In genomic region chr1:4585705-4586104, GRCh38 we compare ENCODE assay signal across 20 cellular contexts.
DNase-seq lines count a peak whose midpoint lies in the region; ATAC-seq, FAIRE-seq and TF ChIP-seq lines count a peak whose summit lies in the region.
"Had no signal": no experiment of that assay in that cellular context is flagged by ENCODE, and none has a peak within 500 bp of the region (broad histone marks: within the 10 kb centered on the region; RNA-seq: fewer than 3 reads in every experiment).

No MANE protein-coding gene starts in this region.

- no peak overlapping the region for H3K27ac Mint-ChIP-seq in activated naive CD8-positive, alpha-beta T cell treated with anti-CD3 and anti-CD28 coated beads for 36 hours
- H3K27ac Mint-ChIP-seq: B cell; CD4-positive, alpha-beta memory T cell; GM23338 had no signal

- H3K4me3 ChIP-seq in coronary artery, result no peak overlapping the region
- H3K4me3 ChIP-seq in kidney (ENCODE audit: low read length in 2 of 2), result no peak overlapping the region
- H3K4me3 ChIP-seq: GM23338, HAP-1 had no signal

- no peaks in the 10 kb centered on the region for H3K9me3 ChIP-seq in kidney (ENCODE audit: control insufficient read depth in 1 of 2, low read length in 2 of 2)
- H3K9me3 ChIP-seq: HAP-1 had no signal

- no peak overlapping the region for H3K4me3 Mint-ChIP-seq in activated naive CD8-positive, alpha-beta T cell treated with anti-CD3 and anti-CD28 coated beads for 36 hours
- H3K4me3 Mint-ChIP-seq: B cell; CD4-positive, alpha-beta memory T cell; GM23338 had no signal

- no peak for FAIRE-seq in kidney (lab: Jason Lieb, UNC)
- FAIRE-seq: A204.1, GM12891, GM18507, H54 had no signal

- H3K9ac ChIP-seq in kidney (ENCODE audit: low read length in 2 of 2), result no peak overlapping the region

- peaks cover 7 to 8% of the 10 kb centered on the region in 2 donors for H3K4me1 ChIP-seq in kidney (ENCODE audit: control insufficient read depth in 1 of 2, insufficient read depth in 1 of 2, low read depth in 1 of 2, low read length in 2 of 2)
- H3K4me1 ChIP-seq: HAP-1 had no signal

- no peaks in the 10 kb centered on the region for H3K36me3 ChIP-seq in kidney (ENCODE audit: control insufficient read depth in 1 of 2, insufficient read depth in 2 of 2, low read length in 2 of 2)
- H3K36me3 ChIP-seq: HAP-1 had no signal

- H3K36me3 Mint-ChIP-seq in activated naive CD8-positive, alpha-beta T cell treated with anti-CD3 and anti-CD28 coated beads for 36 hours, result no peaks in the 10 kb centered on the region
- H3K36me3 Mint-ChIP-seq: CD4-positive, alpha-beta memory T cell had no signal

- H3K9me3 Mint-ChIP-seq in activated naive CD8-positive, alpha-beta T cell treated with anti-CD3 and anti-CD28 coated beads for 36 hours, result no peaks in the 10 kb centered on the region

- TF ChIP-seq CTCF in coronary artery (IDR thresholded peaks at IDR 0.05), result no peak
- no peak for TF ChIP-seq CTCF in kidney (IDR thresholded peaks at IDR 0.05; ENCODE audit: borderline replicate concordance, extremely low read depth, insufficient read depth)

- H3K27ac ChIP-seq in coronary artery (no peak overlapping the region), kidney (ENCODE audit: low read depth in 2 of 2, low read length in 2 of 2) (no peak overlapping the region)
- H3K27ac ChIP-seq: 22Rv1 had no signal

- intact Hi-C loops in cardiac septum (cut with DNase I), result no loop called here
- intact Hi-C loops in left ventricle myocardium superior (cut with micrococcal nuclease), result no loop called here
- intact Hi-C loops in kidney (cut with DNase I), result no loop called here
- intact Hi-C loops in sciatic nerve (cut with DNase I), result no loop called here

- peak; percentile 62 for DNase-seq in cardiac septum (ENCODE audit: low spot score)
- DNase-seq in left ventricle myocardium superior, result no peak
- DNase-seq in coronary artery (ENCODE audit: low spot score), result peak; percentile 35
- DNase-seq in kidney, result peak; percentile 50
- DNase-seq in sciatic nerve (ENCODE audit: low spot score), result peak; percentile 25
- no peak for DNase-seq in activated CD4-positive, alpha-beta T cell treated with anti-CD3 and anti-CD28 coated beads for 4 hours
- no peak for DNase-seq in glomerular visceral epithelial cell (ENCODE audit: extremely low spot score)
- no peak for DNase-seq in activated naive CD8-positive, alpha-beta T cell treated with anti-CD3 and anti-CD28 coated beads for 36 hours
- DNase-seq: COR-L47, DMS79 treated with DMSO at 0.1 percent for 48 hours, GF-D8 had no signal

- H3K27me3 Mint-ChIP-seq in activated naive CD8-positive, alpha-beta T cell treated with anti-CD3 and anti-CD28 coated beads for 36 hours, result peaks cover 62% of the 10 kb centered on the region

- no peak for ATAC-seq in left ventricle myocardium superior
- no peak for ATAC-seq in sciatic nerve

- H3K4me1 Mint-ChIP-seq in activated naive CD8-positive, alpha-beta T cell treated with anti-CD3 and anti-CD28 coated beads for 36 hours, result no peaks in the 10 kb centered on the region
- H3K4me1 Mint-ChIP-seq: B cell; CD4-positive, alpha-beta memory T cell; GM23338 had no signal

Comparison
In these comparisons a context has a peak if more than half of its experiments do, and no peak if none do; other contexts are left out.
1. DNase-seq: peak in cardiac septum (single experiment), coronary artery (single experiment), kidney (single experiment) and sciatic nerve (single experiment); none in left ventricle myocardium superior (single experiment), activated CD4-positive, alpha-beta T cell treated with anti-CD3 and anti-CD28 coated beads for 4 hours (0 of 2), glomerular visceral epithelial cell (single experiment) and activated naive CD8-positive, alpha-beta T cell treated with anti-CD3 and anti-CD28 coated beads for 36 hours (single experiment).